12 cellular contexts compared by ENCODE assay signal in genomic region chr14:54712371-54712998, GRCh38.
DNase-seq lines count a peak whose midpoint lies in the region; ATAC-seq lines count a peak whose summit lies in the region.
"Had no signal": no experiment of that assay in that cellular context is flagged by ENCODE, and none has a peak within 500 bp of the region (broad histone marks: within the 10 kb centered on the region; RNA-seq: fewer than 3 reads in every experiment).

No MANE protein-coding gene starts in this region.

- H3K27me3 Mint-ChIP-seq in naive B cell: no peaks in the 10 kb centered on the region

- H3K27me3 ChIP-seq in esophagus (ENCODE audit: control insufficient read depth in 1 of 2, insufficient read depth in 2 of 2, low read length in 2 of 2) (no peaks in the 10 kb centered on the region), aorta (ENCODE audit: control insufficient read depth in 1 of 2, insufficient read depth in 2 of 2, low read length in 1 of 2) (no peaks in the 10 kb centered on the region)

- peaks cover 5 to 41% (median 20%) of the 10 kb centered on the region in 3 donors for H3K4me1 Mint-ChIP-seq in naive B cell

- no peaks in the 10 kb centered on the region for H3K36me3 Mint-ChIP-seq in naive B cell

- H3K4me3 ChIP-seq in esophagus (ENCODE audit: low read depth in 1 of 2, low read length in 2 of 2) (no peak overlapping the region), aorta (ENCODE audit: low read length in 2 of 2) (peak overlapping the region in 1 of 2 donors; percentile 15)

- DNase-seq in Right ventricle myocardium inferior (ENCODE audit: missing footprints) (no peak), cardiac septum (ENCODE audit: low spot score) (no peak), naive B cell (no peak), aorta (no peak), HuH-7 (ENCODE audit: low spot score) (no peak), SW480 (ENCODE audit: low spot score) (no peak)
- DNase-seq: activated naive CD4-positive, alpha-beta T cell; glutamatergic neuron; NCI-H446; stimulated activated naive CD4-positive, alpha-beta T cell treated with Interleukin-2 at 50 U/mL for 16 hours had no signal

- peak; percentile 48 for ATAC-seq in Right ventricle myocardium inferior
- ATAC-seq in naive B cell (ENCODE audit: low read depth in 2 of 2): peak; percentile 65 to 72
- peak; percentile 79 for ATAC-seq in aorta (ENCODE audit: low FRiP score)
- no peak for ATAC-seq in HG03196 (IDR thresholded peaks at IDR 0.05; ENCODE audit: unreplicated experiment)

- no peaks in the 10 kb centered on the region for H3K36me3 ChIP-seq in esophagus (ENCODE audit: control insufficient read depth in 2 of 2, insufficient read depth in 2 of 2, low read length in 1 of 2)
- H3K36me3 ChIP-seq in aorta (ENCODE audit: control insufficient read depth in 1 of 2, insufficient read depth in 2 of 2, low read length in 1 of 2): no peaks in the 10 kb centered on the region

- H3K9me3 ChIP-seq in esophagus (ENCODE audit: control insufficient read depth in 2 of 2, insufficient read depth in 1 of 2, low read depth in 1 of 2, low read length in 1 of 2) (no peaks in the 10 kb centered on the region), aorta (ENCODE audit: control insufficient read depth, low read length) (no peaks in the 10 kb centered on the region)

- peak overlapping the region; percentile 44 to 63 for H3K27ac ChIP-seq in esophagus (ENCODE audit: low read depth in 2 of 2, low read length in 1 of 2)
- peak overlapping the region; percentile 79 to 97 for H3K27ac ChIP-seq in aorta (ENCODE audit: low read depth in 1 of 2, low read length in 2 of 2)

- 40 to 52% methylated on average over 4 of the region's 4 CpGs for WGBS in esophagus, 2 donors
- WGBS in aorta, 2 donors: 2% methylated on average over 4 of the region's 4 CpGs

- intact Hi-C loops in Right ventricle myocardium inferior (cut with DNase I) (no loop called here), cardiac septum (cut with DNase I) (no loop called here), aorta (cut with DNase I) (loop anchor here in 1 of 2 donors (5.0 kb wide), 1 partner anchor 60 kb away; no protein-coding TSS in a partner anchor)

- H3K4me1 ChIP-seq in esophagus (ENCODE audit: control insufficient read depth in 2 of 2, insufficient read depth in 2 of 2, low read length in 1 of 2) (no peaks in the 10 kb centered on the region), aorta (ENCODE audit: control insufficient read depth in 1 of 2, insufficient read depth in 2 of 2, low read length in 2 of 2) (peaks cover 20 to 36% of the 10 kb centered on the region in 2 donors)

- H3K9me3 Mint-ChIP-seq in naive B cell: no peaks in the 10 kb centered on the region

- H3K27ac Mint-ChIP-seq in naive B cell: peak overlapping the region; percentile 17 to 88 (median 56)

- H3K4me3 Mint-ChIP-seq in naive B cell: peak overlapping the region; percentile 5 to 91 (median 81)
